1 cellular context compared by ENCODE assay signal in the genomic region with DNA sequence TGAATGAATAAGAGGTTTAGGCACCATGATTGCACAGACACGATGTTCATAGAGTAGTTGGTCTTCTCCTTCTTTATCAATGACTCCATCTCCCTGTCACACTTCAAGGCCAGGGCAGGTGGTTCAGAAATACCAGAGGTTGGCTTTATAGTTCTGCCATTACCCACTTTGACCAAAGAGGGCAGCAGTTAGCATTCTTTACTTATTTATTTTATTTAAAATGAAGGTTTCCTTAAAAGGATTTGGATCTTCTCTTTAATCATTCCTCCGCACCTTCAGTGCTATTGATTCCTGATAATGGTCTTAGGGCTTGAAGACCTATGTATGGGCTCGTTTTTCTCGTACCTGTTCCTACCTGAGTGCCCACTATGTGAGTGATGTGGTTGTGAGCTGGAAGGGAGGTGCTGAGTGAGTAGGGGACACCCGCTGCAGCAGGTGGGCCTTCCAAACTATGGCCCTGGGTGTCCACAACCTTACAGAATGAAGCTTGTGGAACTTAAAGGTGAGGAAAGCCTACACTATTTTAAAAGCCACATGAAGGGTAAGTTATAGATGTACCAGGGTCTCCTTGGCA.
TF ChIP-seq lines count a peak whose summit lies in the region.

No MANE protein-coding gene starts in this region.

TF ChIP-seq in HepG2, 621 proteins besides CTCF, POLR2A, EP300 and RAD21:
- TF ChIP-seq, protein P1, sequence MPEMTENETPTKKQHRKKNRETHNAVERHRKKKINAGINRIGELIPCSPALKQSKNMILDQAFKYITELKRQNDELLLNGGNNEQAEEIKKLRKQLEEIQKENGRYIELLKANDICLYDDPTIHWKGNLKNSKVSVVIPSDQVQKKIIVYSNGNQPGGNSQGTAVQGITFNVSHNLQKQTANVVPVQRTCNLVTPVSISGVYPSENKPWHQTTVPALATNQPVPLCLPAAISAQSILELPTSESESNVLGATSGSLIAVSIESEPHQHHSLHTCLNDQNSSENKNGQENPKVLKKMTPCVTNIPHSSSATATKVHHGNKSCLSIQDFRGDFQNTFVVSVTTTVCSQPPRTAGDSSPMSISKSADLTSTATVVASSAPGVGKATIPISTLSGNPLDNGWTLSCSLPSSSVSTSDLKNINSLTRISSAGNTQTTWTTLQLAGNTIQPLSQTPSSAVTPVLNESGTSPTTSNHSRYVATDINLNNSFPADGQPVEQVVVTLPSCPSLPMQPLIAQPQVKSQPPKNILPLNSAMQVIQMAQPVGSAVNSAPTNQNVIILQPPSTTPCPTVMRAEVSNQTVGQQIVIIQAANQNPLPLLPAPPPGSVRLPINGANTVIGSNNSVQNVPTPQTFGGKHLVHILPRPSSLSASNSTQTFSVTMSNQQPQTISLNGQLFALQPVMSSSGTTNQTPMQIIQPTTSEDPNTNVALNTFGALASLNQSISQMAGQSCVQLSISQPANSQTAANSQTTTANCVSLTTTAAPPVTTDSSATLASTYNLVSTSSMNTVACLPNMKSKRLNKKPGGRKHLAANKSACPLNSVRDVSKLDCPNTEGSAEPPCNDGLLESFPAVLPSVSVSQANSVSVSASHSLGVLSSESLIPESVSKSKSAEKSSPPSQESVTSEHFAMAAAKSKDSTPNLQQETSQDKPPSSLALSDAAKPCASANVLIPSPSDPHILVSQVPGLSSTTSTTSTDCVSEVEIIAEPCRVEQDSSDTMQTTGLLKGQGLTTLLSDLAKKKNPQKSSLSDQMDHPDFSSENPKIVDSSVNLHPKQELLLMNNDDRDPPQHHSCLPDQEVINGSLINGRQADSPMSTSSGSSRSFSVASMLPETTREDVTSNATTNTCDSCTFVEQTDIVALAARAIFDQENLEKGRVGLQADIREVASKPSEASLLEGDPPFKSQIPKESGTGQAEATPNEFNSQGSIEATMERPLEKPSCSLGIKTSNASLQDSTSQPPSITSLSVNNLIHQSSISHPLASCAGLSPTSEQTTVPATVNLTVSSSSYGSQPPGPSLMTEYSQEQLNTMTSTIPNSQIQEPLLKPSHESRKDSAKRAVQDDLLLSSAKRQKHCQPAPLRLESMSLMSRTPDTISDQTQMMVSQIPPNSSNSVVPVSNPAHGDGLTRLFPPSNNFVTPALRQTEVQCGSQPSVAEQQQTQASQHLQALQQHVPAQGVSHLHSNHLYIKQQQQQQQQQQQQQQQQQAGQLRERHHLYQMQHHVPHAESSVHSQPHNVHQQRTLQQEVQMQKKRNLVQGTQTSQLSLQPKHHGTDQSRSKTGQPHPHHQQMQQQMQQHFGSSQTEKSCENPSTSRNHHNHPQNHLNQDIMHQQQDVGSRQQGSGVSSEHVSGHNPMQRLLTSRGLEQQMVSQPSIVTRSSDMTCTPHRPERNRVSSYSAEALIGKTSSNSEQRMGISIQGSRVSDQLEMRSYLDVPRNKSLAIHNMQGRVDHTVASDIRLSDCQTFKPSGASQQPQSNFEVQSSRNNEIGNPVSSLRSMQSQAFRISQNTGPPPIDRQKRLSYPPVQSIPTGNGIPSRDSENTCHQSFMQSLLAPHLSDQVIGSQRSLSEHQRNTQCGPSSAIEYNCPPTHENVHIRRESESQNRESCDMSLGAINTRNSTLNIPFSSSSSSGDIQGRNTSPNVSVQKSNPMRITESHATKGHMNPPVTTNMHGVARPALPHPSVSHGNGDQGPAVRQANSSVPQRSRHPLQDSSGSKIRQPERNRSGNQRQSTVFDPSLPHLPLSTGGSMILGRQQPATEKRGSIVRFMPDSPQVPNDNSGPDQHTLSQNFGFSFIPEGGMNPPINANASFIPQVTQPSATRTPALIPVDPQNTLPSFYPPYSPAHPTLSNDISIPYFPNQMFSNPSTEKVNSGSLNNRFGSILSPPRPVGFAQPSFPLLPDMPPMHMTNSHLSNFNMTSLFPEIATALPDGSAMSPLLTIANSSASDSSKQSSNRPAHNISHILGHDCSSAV (CRISPR knock-in tag; IDR thresholded peaks at IDR 0.05; ENCODE audit: borderline replicate concordance): no peak
- TF ChIP-seq ZBTB38 (CRISPR knock-in tag; IDR thresholded peaks at IDR 0.05): no peak
- TF ChIP-seq ZNF432 (CRISPR knock-in tag; IDR thresholded peaks at IDR 0.05; ENCODE audit: borderline replicate concordance): no peak
- TF ChIP-seq ZNF790 (CRISPR knock-in tag; IDR thresholded peaks at IDR 0.05; ENCODE audit: borderline replicate concordance): no peak
- no peak for TF ChIP-seq ZNF556 (CRISPR knock-in tag; IDR thresholded peaks at IDR 0.05; ENCODE audit: borderline replicate concordance)
- no peak for TF ChIP-seq TBX3 (IDR thresholded peaks at IDR 0.05; ENCODE audit: borderline replicate concordance)
- TF ChIP-seq HOXA5 (CRISPR knock-in tag; IDR thresholded peaks at IDR 0.05): no peak
